2 cellular contexts compared by ENCODE assay signal in the genomic region with DNA sequence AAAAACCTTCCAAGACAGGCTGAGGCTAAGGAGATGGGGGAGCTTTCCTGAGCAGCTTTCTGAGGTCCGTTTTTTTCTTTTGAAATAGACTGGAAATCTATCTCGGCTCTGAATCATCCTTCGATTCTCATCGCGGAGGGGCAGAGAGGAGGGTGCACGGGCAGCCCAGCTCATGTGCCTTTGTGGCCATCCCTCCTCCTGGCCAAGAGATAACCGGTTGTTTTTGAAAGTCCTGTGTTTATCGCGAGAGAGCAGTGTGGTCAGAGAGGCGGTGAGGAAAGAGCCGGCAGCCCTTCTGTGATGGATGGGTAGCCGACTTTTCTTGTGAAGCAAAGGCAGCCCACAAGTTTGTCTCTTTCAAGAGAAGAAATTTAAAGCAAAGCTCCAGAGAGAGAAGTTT.
TF ChIP-seq lines count a peak whose summit lies in the region.

No MANE protein-coding gene starts in this region.

TF ChIP-seq in H1, 55 proteins besides CTCF, POLR2A, EP300 and RAD21:
- TF ChIP-seq TCF12 (IDR thresholded peaks at IDR 0.05; ENCODE audit: low read depth, low read length) (no peak), NRF1 (IDR thresholded peaks at IDR 0.05; ENCODE audit: low read depth, low read length) (no peak), SIX5 (IDR thresholded peaks at IDR 0.05; ENCODE audit: low read depth, low read length) (no peak), CBX8 (IDR thresholded peaks at IDR 0.05; ENCODE audit: borderline replicate concordance, low read depth, low read length) (no peak), CHD1 (IDR thresholded peaks at IDR 0.05; ENCODE audit: low read depth, low read length) (no peak), GABPA (IDR thresholded peaks at IDR 0.05; ENCODE audit: borderline replicate concordance, insufficient read depth, low read length) (no peak), CEBPB (IDR thresholded peaks at IDR 0.05; ENCODE audit: low read depth, low read length) (no peak), SP1 (IDR thresholded peaks at IDR 0.05; ENCODE audit: low read depth, low read length) (no peak), KDM5A (IDR thresholded peaks at IDR 0.05; ENCODE audit: low read length) (no peak), RBBP5 (IDR thresholded peaks at IDR 0.05; ENCODE audit: borderline replicate concordance, low read depth, low read length) (no peak), POLR2AphosphoS5 (IDR thresholded peaks at IDR 0.05; ENCODE audit: low read depth, low read length) (no peak)
- TF ChIP-seq, protein P1, sequence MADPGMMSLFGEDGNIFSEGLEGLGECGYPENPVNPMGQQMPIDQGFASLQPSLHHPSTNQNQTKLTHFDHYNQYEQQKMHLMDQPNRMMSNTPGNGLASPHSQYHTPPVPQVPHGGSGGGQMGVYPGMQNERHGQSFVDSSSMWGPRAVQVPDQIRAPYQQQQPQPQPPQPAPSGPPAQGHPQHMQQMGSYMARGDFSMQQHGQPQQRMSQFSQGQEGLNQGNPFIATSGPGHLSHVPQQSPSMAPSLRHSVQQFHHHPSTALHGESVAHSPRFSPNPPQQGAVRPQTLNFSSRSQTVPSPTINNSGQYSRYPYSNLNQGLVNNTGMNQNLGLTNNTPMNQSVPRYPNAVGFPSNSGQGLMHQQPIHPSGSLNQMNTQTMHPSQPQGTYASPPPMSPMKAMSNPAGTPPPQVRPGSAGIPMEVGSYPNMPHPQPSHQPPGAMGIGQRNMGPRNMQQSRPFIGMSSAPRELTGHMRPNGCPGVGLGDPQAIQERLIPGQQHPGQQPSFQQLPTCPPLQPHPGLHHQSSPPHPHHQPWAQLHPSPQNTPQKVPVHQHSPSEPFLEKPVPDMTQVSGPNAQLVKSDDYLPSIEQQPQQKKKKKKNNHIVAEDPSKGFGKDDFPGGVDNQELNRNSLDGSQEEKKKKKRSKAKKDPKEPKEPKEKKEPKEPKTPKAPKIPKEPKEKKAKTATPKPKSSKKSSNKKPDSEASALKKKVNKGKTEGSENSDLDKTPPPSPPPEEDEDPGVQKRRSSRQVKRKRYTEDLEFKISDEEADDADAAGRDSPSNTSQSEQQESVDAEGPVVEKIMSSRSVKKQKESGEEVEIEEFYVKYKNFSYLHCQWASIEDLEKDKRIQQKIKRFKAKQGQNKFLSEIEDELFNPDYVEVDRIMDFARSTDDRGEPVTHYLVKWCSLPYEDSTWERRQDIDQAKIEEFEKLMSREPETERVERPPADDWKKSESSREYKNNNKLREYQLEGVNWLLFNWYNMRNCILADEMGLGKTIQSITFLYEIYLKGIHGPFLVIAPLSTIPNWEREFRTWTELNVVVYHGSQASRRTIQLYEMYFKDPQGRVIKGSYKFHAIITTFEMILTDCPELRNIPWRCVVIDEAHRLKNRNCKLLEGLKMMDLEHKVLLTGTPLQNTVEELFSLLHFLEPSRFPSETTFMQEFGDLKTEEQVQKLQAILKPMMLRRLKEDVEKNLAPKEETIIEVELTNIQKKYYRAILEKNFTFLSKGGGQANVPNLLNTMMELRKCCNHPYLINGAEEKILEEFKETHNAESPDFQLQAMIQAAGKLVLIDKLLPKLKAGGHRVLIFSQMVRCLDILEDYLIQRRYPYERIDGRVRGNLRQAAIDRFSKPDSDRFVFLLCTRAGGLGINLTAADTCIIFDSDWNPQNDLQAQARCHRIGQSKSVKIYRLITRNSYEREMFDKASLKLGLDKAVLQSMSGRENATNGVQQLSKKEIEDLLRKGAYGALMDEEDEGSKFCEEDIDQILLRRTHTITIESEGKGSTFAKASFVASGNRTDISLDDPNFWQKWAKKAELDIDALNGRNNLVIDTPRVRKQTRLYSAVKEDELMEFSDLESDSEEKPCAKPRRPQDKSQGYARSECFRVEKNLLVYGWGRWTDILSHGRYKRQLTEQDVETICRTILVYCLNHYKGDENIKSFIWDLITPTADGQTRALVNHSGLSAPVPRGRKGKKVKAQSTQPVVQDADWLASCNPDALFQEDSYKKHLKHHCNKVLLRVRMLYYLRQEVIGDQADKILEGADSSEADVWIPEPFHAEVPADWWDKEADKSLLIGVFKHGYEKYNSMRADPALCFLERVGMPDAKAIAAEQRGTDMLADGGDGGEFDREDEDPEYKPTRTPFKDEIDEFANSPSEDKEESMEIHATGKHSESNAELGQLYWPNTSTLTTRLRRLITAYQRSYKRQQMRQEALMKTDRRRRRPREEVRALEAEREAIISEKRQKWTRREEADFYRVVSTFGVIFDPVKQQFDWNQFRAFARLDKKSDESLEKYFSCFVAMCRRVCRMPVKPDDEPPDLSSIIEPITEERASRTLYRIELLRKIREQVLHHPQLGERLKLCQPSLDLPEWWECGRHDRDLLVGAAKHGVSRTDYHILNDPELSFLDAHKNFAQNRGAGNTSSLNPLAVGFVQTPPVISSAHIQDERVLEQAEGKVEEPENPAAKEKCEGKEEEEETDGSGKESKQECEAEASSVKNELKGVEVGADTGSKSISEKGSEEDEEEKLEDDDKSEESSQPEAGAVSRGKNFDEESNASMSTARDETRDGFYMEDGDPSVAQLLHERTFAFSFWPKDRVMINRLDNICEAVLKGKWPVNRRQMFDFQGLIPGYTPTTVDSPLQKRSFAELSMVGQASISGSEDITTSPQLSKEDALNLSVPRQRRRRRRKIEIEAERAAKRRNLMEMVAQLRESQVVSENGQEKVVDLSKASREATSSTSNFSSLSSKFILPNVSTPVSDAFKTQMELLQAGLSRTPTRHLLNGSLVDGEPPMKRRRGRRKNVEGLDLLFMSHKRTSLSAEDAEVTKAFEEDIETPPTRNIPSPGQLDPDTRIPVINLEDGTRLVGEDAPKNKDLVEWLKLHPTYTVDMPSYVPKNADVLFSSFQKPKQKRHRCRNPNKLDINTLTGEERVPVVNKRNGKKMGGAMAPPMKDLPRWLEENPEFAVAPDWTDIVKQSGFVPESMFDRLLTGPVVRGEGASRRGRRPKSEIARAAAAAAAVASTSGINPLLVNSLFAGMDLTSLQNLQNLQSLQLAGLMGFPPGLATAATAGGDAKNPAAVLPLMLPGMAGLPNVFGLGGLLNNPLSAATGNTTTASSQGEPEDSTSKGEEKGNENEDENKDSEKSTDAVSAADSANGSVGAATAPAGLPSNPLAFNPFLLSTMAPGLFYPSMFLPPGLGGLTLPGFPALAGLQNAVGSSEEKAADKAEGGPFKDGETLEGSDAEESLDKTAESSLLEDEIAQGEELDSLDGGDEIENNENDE (IDR thresholded peaks at IDR 0.05; ENCODE audit: insufficient replicate concordance, low read length): no peak
- TF ChIP-seq, protein P2, sequence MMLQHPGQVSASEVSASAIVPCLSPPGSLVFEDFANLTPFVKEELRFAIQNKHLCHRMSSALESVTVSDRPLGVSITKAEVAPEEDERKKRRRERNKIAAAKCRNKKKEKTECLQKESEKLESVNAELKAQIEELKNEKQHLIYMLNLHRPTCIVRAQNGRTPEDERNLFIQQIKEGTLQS (IDR thresholded peaks at IDR 0.05; ENCODE audit: insufficient read depth, low read depth, low read length): no peak
- TF ChIP-seq, protein P3, sequence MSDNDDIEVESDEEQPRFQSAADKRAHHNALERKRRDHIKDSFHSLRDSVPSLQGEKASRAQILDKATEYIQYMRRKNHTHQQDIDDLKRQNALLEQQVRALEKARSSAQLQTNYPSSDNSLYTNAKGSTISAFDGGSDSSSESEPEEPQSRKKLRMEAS (IDR thresholded peaks at IDR 0.05): no peak
TF ChIP-seq in H1: peak in this region for 0.

TF ChIP-seq in neural cell, 6 proteins besides CTCF, POLR2A, EP300 and RAD21:
- TF ChIP-seq MXI1 (conservative IDR thresholded peaks at IDR 0.05; ENCODE audit: poor library complexity, severe bottlenecking): no peak
- no peak for TF ChIP-seq SMC3 (conservative IDR thresholded peaks at IDR 0.05; ENCODE audit: poor library complexity)
- TF ChIP-seq, protein P4, sequence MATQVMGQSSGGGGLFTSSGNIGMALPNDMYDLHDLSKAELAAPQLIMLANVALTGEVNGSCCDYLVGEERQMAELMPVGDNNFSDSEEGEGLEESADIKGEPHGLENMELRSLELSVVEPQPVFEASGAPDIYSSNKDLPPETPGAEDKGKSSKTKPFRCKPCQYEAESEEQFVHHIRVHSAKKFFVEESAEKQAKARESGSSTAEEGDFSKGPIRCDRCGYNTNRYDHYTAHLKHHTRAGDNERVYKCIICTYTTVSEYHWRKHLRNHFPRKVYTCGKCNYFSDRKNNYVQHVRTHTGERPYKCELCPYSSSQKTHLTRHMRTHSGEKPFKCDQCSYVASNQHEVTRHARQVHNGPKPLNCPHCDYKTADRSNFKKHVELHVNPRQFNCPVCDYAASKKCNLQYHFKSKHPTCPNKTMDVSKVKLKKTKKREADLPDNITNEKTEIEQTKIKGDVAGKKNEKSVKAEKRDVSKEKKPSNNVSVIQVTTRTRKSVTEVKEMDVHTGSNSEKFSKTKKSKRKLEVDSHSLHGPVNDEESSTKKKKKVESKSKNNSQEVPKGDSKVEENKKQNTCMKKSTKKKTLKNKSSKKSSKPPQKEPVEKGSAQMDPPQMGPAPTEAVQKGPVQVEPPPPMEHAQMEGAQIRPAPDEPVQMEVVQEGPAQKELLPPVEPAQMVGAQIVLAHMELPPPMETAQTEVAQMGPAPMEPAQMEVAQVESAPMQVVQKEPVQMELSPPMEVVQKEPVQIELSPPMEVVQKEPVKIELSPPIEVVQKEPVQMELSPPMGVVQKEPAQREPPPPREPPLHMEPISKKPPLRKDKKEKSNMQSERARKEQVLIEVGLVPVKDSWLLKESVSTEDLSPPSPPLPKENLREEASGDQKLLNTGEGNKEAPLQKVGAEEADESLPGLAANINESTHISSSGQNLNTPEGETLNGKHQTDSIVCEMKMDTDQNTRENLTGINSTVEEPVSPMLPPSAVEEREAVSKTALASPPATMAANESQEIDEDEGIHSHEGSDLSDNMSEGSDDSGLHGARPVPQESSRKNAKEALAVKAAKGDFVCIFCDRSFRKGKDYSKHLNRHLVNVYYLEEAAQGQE (IDR thresholded peaks at IDR 0.05; ENCODE audit: borderline replicate concordance): no peak
- TF ChIP-seq POLR2AphosphoS5 (IDR thresholded peaks at IDR 0.05): no peak
- no peak for TF ChIP-seq EZH2 (IDR thresholded peaks at IDR 0.05; ENCODE audit: borderline replicate concordance, insufficient read depth, low read length, poor library complexity, severe bottlenecking)
- TF ChIP-seq TAF1 (IDR thresholded peaks at IDR 0.05; ENCODE audit: low read depth): no peak
